ENCODE assay signal across 14 cellular contexts in the genomic region with DNA sequence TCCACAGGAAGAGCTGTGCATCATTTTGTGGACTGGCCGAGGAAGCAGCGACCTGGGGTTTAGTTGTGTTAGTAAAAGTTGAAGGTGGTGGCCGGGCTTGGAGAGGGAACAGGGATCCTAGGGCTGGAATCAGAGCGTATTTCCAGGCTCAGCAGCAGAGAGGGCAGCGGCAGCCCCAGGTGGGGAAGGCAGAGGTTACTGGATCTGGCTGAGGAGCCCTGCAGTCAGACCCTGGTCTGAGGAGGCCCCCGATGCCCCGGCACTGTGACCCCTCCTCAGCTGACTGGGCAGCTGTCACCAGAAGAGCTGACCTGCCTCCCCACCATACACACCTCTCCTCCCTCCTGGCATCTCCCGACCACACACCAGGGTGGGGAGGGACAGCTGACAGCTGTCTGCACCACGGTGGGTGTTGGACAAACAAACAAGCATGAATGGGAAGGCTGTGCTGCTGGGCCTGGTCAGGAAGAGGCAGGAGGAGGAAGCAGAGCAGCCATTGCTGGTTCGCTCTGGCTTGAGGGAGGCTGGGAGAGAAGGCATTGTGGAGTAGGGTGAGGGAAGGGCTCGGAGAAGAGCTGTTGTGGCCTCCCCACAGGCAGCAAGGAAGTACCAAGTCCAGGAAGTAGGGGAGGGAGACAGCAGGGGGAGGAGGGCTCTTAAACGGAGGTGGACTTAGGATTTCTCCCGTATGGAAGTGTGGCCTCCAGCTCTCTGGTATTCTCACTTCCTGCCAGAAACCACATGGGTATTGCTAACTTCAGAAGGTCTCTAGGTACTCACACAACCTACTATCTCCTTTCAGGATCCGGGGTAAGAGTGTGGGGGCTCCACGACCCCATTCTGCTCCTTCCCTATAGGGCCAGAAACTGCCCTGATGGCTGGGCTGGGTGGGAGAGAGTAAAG. TPM values are rescaled to one million over a fixed set of nuclear protein-coding genes. Genes with fewer than 3 reads are reported as not detected.
DNase-seq lines count a peak whose midpoint lies in the region; ATAC-seq and TF ChIP-seq lines count a peak whose summit lies in the region.
"Had no signal": no experiment of that assay in that cellular context is flagged by ENCODE, and none has a peak within 500 bp of the region (broad histone marks: within the 10 kb centered on the region; RNA-seq: fewer than 3 reads in every experiment).

No MANE protein-coding gene starts in this region.

- no peaks in the 10 kb centered on the region for H3K36me3 Mint-ChIP-seq in stimulated activated effector memory CD8-positive, alpha-beta T cell treated with anti-CD3 and anti-CD28 coated beads, Interleukin-12 subunit alpha, Interleukin-12 subunit beta, amount 100 ng/mL, for 72 hours
- H3K36me3 Mint-ChIP-seq in CD8-positive, alpha-beta T cell: peaks cover 23% of the 10 kb centered on the region
- H3K36me3 Mint-ChIP-seq: activated CD8-positive, alpha-beta memory T cell treated with anti-CD3 and anti-CD28 coated beads, Interleukin-2, amount 10 ng/mL, durations not matched to agents 7 days and 5 days had no signal

- DNase-seq in H4 (ENCODE audit: low spot score) (peak; percentile 43), mesenteric fat pad (ENCODE audit: low spot score) (no peak), gastrocnemius medialis (no peak), NCI-H2171 treated with DMSO at 0.1 percent for 48 hours (lab: John Stamatoyannopoulos, UW) (no peak)
- DNase-seq in stimulated activated effector memory CD8-positive, alpha-beta T cell treated with anti-CD3 and anti-CD28 coated beads, Interleukin-12 subunit alpha, Interleukin-12 subunit beta, amount 100 ng/mL, for 72 hours (ENCODE audit: low spot score in 2 of 2): no peak
- DNase-seq in CD8-positive, alpha-beta T cell: no peak
- DNase-seq: activated CD8-positive, alpha-beta memory T cell treated with anti-CD3 and anti-CD28 coated beads, Interleukin-2, amount 10 ng/mL, durations not matched to agents 7 days and 5 days; activated naive CD8-positive, alpha-beta T cell treated with anti-CD3 and anti-CD28 coated beads, Interleukin-2, amount 50 U/mL, for 24 hours; naive thymus-derived CD4-positive, alpha-beta T cell; NCI-H1694 treated with DMSO at 0.1 percent for 48 hours; T-helper 9 cell had no signal

- H3K4me1 Mint-ChIP-seq in stimulated activated effector memory CD8-positive, alpha-beta T cell treated with anti-CD3 and anti-CD28 coated beads, Interleukin-12 subunit alpha, Interleukin-12 subunit beta, amount 100 ng/mL, for 72 hours: no peaks in the 10 kb centered on the region
- no peaks in the 10 kb centered on the region for H3K4me1 Mint-ChIP-seq in CD8-positive, alpha-beta T cell (ENCODE audit: low read depth)
- H3K4me1 Mint-ChIP-seq: activated CD8-positive, alpha-beta memory T cell treated with anti-CD3 and anti-CD28 coated beads, Interleukin-2, amount 10 ng/mL, durations not matched to agents 7 days and 5 days; activated naive CD8-positive, alpha-beta T cell treated with anti-CD3 and anti-CD28 coated beads, Interleukin-2, amount 50 U/mL, for 24 hours had no signal

- TF ChIP-seq POLR2A in gastrocnemius medialis (IDR thresholded peaks at IDR 0.05): no peak

- no peaks in the 10 kb centered on the region for H3K9me3 Mint-ChIP-seq in stimulated activated effector memory CD8-positive, alpha-beta T cell treated with anti-CD3 and anti-CD28 coated beads, Interleukin-12 subunit alpha, Interleukin-12 subunit beta, amount 100 ng/mL, for 72 hours
- H3K9me3 Mint-ChIP-seq in CD8-positive, alpha-beta T cell: no peaks in the 10 kb centered on the region
- H3K9me3 Mint-ChIP-seq: activated naive CD8-positive, alpha-beta T cell treated with anti-CD3 and anti-CD28 coated beads, Interleukin-2, amount 50 U/mL, for 24 hours; naive thymus-derived CD4-positive, alpha-beta T cell had no signal

- ATAC-seq in stimulated activated effector memory CD8-positive, alpha-beta T cell treated with anti-CD3 and anti-CD28 coated beads, Interleukin-12 subunit alpha, Interleukin-12 subunit beta, amount 100 ng/mL, for 72 hours: no peak
- ATAC-seq in gastrocnemius medialis: no peak
- no peak for ATAC-seq in CD8-positive, alpha-beta T cell
- ATAC-seq: activated CD8-positive, alpha-beta memory T cell treated with anti-CD3 and anti-CD28 coated beads, Interleukin-2, amount 10 ng/mL, durations not matched to agents 7 days and 5 days; activated naive CD8-positive, alpha-beta T cell treated with anti-CD3 and anti-CD28 coated beads, Interleukin-2, amount 50 U/mL, for 24 hours; GM12878; naive thymus-derived CD4-positive, alpha-beta T cell had no signal

- H3K36me3 ChIP-seq in gastrocnemius medialis: no peaks in the 10 kb centered on the region
- no peaks in the 10 kb centered on the region for H3K36me3 ChIP-seq in CD8-positive, alpha-beta T cell (ENCODE audit: insufficient read depth, low read length)

- H3K9me3 ChIP-seq in gastrocnemius medialis: no peaks in the 10 kb centered on the region
- H3K9me3 ChIP-seq in CD8-positive, alpha-beta T cell (ENCODE audit: low read length): no peaks in the 10 kb centered on the region

- no peaks in the 10 kb centered on the region for H3K4me1 ChIP-seq in gastrocnemius medialis
- no peaks in the 10 kb centered on the region for H3K4me1 ChIP-seq in CD8-positive, alpha-beta T cell (ENCODE audit: insufficient read depth, low read length)

- no peak overlapping the region for H3K4me3 ChIP-seq in gastrocnemius medialis
- no peak overlapping the region for H3K4me3 ChIP-seq in CD8-positive, alpha-beta T cell (ENCODE audit: low read depth, low read length)
- H3K4me3 ChIP-seq: GM12878 had no signal

- CTCF ChIA-PET in CD8-positive, alpha-beta T cell (lab: Charles Lee): interaction anchor here (1.3 kb wide), 1 partner anchor 8 kb away, joined by 4 read pairs; no protein-coding TSS in a partner anchor

- in situ Hi-C loops in gastrocnemius medialis (cut with MboI; ENCODE audit: low sequenced_read_pairs in 4 of 4): no loop called here

- POLR2A ChIA-PET in CD8-positive, alpha-beta T cell (lab: Charles Lee): interaction anchor here (0.5 to 0.9 kb wide), 2 partner anchors 9 to 19 kb away, joined by 3 to 4 read pairs; no protein-coding TSS in a partner anchor

- no peak for TF ChIP-seq CTCF in gastrocnemius medialis (IDR thresholded peaks at IDR 0.05 in 4 of 5, conservative IDR thresholded peaks at IDR 0.05 in 1 of 5)
- TF ChIP-seq CTCF in CD8-positive, alpha-beta T cell (IDR thresholded peaks at IDR 0.05): no peak

- H3K27me3 Mint-ChIP-seq in CD8-positive, alpha-beta T cell (ENCODE audit: low read depth): peaks cover 2% of the 10 kb centered on the region
- H3K27me3 Mint-ChIP-seq: activated CD8-positive, alpha-beta memory T cell treated with anti-CD3 and anti-CD28 coated beads, Interleukin-2, amount 10 ng/mL, durations not matched to agents 7 days and 5 days; activated naive CD8-positive, alpha-beta T cell treated with anti-CD3 and anti-CD28 coated beads, Interleukin-2, amount 50 U/mL, for 24 hours had no signal

- peak overlapping the region; percentile 21 for H3K27ac ChIP-seq in layer of hippocampus (ENCODE audit: low read depth, low read length)
- no peak overlapping the region for H3K27ac ChIP-seq in gastrocnemius medialis
- no peak overlapping the region for H3K27ac ChIP-seq in CD8-positive, alpha-beta T cell (ENCODE audit: low read depth, low read length)

- H3K4me3 Mint-ChIP-seq in stimulated activated effector memory CD8-positive, alpha-beta T cell treated with anti-CD3 and anti-CD28 coated beads, Interleukin-12 subunit alpha, Interleukin-12 subunit beta, amount 100 ng/mL, for 72 hours: no peak overlapping the region
- H3K4me3 Mint-ChIP-seq in CD8-positive, alpha-beta T cell: no peak overlapping the region
- H3K4me3 Mint-ChIP-seq: activated CD8-positive, alpha-beta memory T cell treated with anti-CD3 and anti-CD28 coated beads, Interleukin-2, amount 10 ng/mL, durations not matched to agents 7 days and 5 days; activated naive CD8-positive, alpha-beta T cell treated with anti-CD3 and anti-CD28 coated beads, Interleukin-2, amount 50 U/mL, for 24 hours; naive thymus-derived CD4-positive, alpha-beta T cell had no signal

- peak overlapping the region; percentile 77 for H3K27ac Mint-ChIP-seq in stimulated activated effector memory CD8-positive, alpha-beta T cell treated with anti-CD3 and anti-CD28 coated beads, Interleukin-12 subunit alpha, Interleukin-12 subunit beta, amount 100 ng/mL, for 72 hours
- no peak overlapping the region for H3K27ac Mint-ChIP-seq in CD8-positive, alpha-beta T cell
- H3K27ac Mint-ChIP-seq: activated CD8-positive, alpha-beta memory T cell treated with anti-CD3 and anti-CD28 coated beads, Interleukin-2, amount 10 ng/mL, durations not matched to agents 7 days and 5 days; activated naive CD8-positive, alpha-beta T cell treated with anti-CD3 and anti-CD28 coated beads, Interleukin-2, amount 50 U/mL, for 24 hours had no signal

- intact Hi-C loops in gastrocnemius medialis (cut with DNase I; ENCODE audit: low total_unique reads): no loop called here
- intact Hi-C loops in CD8-positive, alpha-beta T cell (cut with DNase I, micrococcal nuclease): no loop called here

- H3K27me3 ChIP-seq in layer of hippocampus (ENCODE audit: control insufficient read depth, insufficient read depth, low read length) (no peaks in the 10 kb centered on the region), gastrocnemius medialis (no peaks in the 10 kb centered on the region)
- H3K27me3 ChIP-seq in CD8-positive, alpha-beta T cell (ENCODE audit: insufficient read depth, low read length): no peaks in the 10 kb centered on the region

TF ChIP-seq in PFSK-1, 5 proteins besides CTCF, POLR2A, EP300 and RAD21 (continues in another document):
- peak; percentile 56 for TF ChIP-seq FOXP2 (optimal IDR thresholded peaks at IDR 0.05; ENCODE audit: borderline replicate concordance, extremely low read depth, extremely low read length, insufficient read depth)
- no peak for TF ChIP-seq SIN3A (IDR thresholded peaks at IDR 0.05; ENCODE audit: borderline replicate concordance, insufficient read depth, low read length)
- no peak for TF ChIP-seq TAF1 (IDR thresholded peaks at IDR 0.05; ENCODE audit: borderline replicate concordance, insufficient read depth, low read length)
- TF ChIP-seq POLR2AphosphoS5 (IDR thresholded peaks at IDR 0.05; ENCODE audit: low read depth, low read length): 0 out of 2 replicates have a peak, but pooled peaks have one; percentile 23

RNA-seq across cellular contexts. Expression of a gene that starts 49.5 kb away (rescaled TPM):
- 23.7 and 30.5 TPM in 2 replicates for total RNA-seq in H4 (2014; rRNA removed; shearing (Covaris generic))
- polyA plus RNA-seq in PFSK-1 (2012; ENCODE audit: insufficient read length, low read depth): 8.1 TPM
- 39.0 TPM for total RNA-seq in mesenteric fat pad
- 10 to 100 TPM in 1 of 4 donors, 1 to 10 TPM in 3; 3.9 to 19.8 (median 6.7) TPM for total RNA-seq in gastrocnemius medialis
- 10 to 100 TPM; 12.9 to 13.4 TPM for total RNA-seq in CD8-positive, alpha-beta T cell
